ENCODE assay signal across 8 cellular contexts in the genomic region with DNA sequence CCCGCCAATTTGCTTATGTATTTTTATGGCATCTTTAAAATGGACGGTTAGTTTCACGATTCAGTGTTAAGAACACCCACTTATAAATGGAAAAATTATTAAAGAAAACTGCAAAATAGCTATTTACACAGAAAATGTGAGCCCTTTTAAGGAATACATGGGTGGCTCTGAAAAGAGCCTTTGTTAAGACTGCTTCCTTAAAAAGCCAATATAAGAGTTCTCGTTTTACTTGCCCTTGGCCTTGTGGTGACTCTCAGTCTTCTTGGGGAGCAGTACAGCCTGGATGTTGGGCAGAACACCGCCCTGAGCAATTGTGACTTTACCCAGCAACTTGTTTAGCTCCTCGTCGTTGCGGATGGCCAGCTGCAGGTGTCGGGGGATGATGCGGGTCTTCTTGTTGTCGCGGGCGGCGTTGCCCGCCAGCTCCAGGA.
DNase-seq lines count a peak whose midpoint lies in the region; ATAC-seq lines count a peak whose summit lies in the region.

No MANE protein-coding gene starts in this region.

- H3K36me3 ChIP-seq in mesodermal cell (ENCODE audit: control insufficient read depth, insufficient read depth, low read length) (no peaks in the 10 kb centered on the region), aorta (ENCODE audit: control insufficient read depth in 1 of 2, insufficient read depth in 2 of 2, low read length in 1 of 2) (no peaks in the 10 kb centered on the region)

- H3K9me3 ChIP-seq in mesodermal cell (ENCODE audit: control insufficient read depth, low read length) (no peaks in the 10 kb centered on the region), aorta (ENCODE audit: control insufficient read depth, low read length) (no peaks in the 10 kb centered on the region)

- H3K4me3 ChIP-seq in mesodermal cell (ENCODE audit: extremely low read depth, insufficient read depth, low read length, poor library complexity, severe bottlenecking) (peak overlapping the region; percentile 67), aorta (ENCODE audit: low read length in 2 of 2) (peak overlapping the region; percentile 85 to 98)

- H3K4me1 ChIP-seq in mesodermal cell (ENCODE audit: control insufficient read depth, insufficient read depth, low read length, poor library complexity, severe bottlenecking): no peaks in the 10 kb centered on the region
- H3K4me1 ChIP-seq in aorta (ENCODE audit: control insufficient read depth in 1 of 2, insufficient read depth in 2 of 2, low read length in 2 of 2): no peaks in the 10 kb centered on the region

- peak overlapping the region; percentile 96 for H3K27ac ChIP-seq in mesodermal cell (ENCODE audit: low read depth, low read length, severe bottlenecking)
- H3K27ac ChIP-seq in aorta (ENCODE audit: low read depth in 1 of 2, low read length in 2 of 2): peak overlapping the region; percentile 53 to 99

- DNase-seq in DMS114 treated with DMSO at 0.1 percent for 48 hours (lab: John Stamatoyannopoulos, UW; ENCODE audit: unreplicated experiment): peak; percentile 85
- DNase-seq in NOMO-1 (lab: John Stamatoyannopoulos, UW; ENCODE audit: unreplicated experiment in 2 of 2): peak; percentile 58 to 66
- DNase-seq in cerebellar cortex (ENCODE audit: low spot score): peak; percentile 74
- DNase-seq in aorta: no peak
- no peak for DNase-seq in stimulated activated CD8-positive, alpha-beta memory T cell treated with anti-CD3 and anti-CD28 coated beads, Interleukin-4, amount 100 ng/mL, for 48 hours
- no peak for DNase-seq in GM03348 (ENCODE audit: low spot score)

- intact Hi-C loops in aorta (cut with DNase I): loop anchor here (5.0 to 10.0 kb wide), 5 partner anchors 41 to 1276 kb away; a partner anchor contains a TSS

- peaks cover 0 to 2% of the 10 kb centered on the region in 2 donors for H3K27me3 ChIP-seq in aorta (ENCODE audit: control insufficient read depth in 1 of 2, insufficient read depth in 2 of 2, low read length in 1 of 2)

- ATAC-seq in GM21825 (IDR thresholded peaks at IDR 0.05; ENCODE audit: unreplicated experiment) (peak; percentile 2), aorta (ENCODE audit: low FRiP score) (peak; percentile 40)

- 0% methylated on average over 11 to 12 of the region's 15 CpGs for WGBS in mesodermal cell (ENCODE audit: insufficient coverage in 2 of 2), 2 experiments
- 0% methylated on average over 15 of the region's 15 CpGs for WGBS in aorta, 2 donors

Comparison
In these comparisons a context has a peak if more than half of its experiments do, and no peak if none do; other contexts are left out.
1. DNase-seq: peak in DMS114 treated with DMSO at 0.1 percent for 48 hours (single experiment), NOMO-1 (2 of 2) and cerebellar cortex (single experiment); none in aorta (0 of 2), stimulated activated CD8-positive, alpha-beta memory T cell treated with anti-CD3 and anti-CD28 coated beads, Interleukin-4, amount 100 ng/mL, for 48 hours (single experiment) and GM03348 (single experiment).